9 cellular contexts compared by ENCODE assay signal in genomic region chr3:49413338-49413734, GRCh38. TPM values are rescaled to one million over a fixed set of nuclear protein-coding genes. Genes with fewer than 3 reads are reported as not detected.
DNase-seq lines count a peak whose midpoint lies in the region; ATAC-seq, FAIRE-seq and TF ChIP-seq lines count a peak whose summit lies in the region.
"Had no signal": no experiment of that assay in that cellular context is flagged by ENCODE, and none has a peak within 500 bp of the region (broad histone marks: within the 10 kb centered on the region; RNA-seq: fewer than 3 reads in every experiment).

No MANE protein-coding gene starts in this region.

- peaks cover 20 to 32% of the 10 kb centered on the region in 2 donors for H3K4me1 ChIP-seq in kidney (ENCODE audit: control insufficient read depth in 1 of 2, insufficient read depth in 1 of 2, low read depth in 1 of 2, low read length in 2 of 2)
- peaks cover 15 to 65% (median 58%) of the 10 kb centered on the region in 5 donors for H3K4me1 ChIP-seq in subcutaneous abdominal adipose tissue (ENCODE audit: control insufficient read depth in 5 of 5, insufficient read depth in 5 of 5, low read length in 5 of 5)

- intact Hi-C loops in kidney (cut with DNase I): no loop called here

- POLR2A ChIA-PET in activated naive CD8-positive, alpha-beta T cell treated with anti-CD3 and anti-CD28 coated beads, Interleukin-2, amount 10 ng/mL, durations not matched to agents 7 days and 5 days (lab: Charles Lee): interaction anchor here (1.0 to 5.7 kb wide), 5 partner anchors 9 to 74 kb away, joined by 4 to 45 read pairs (median 15); partner anchors contain the start of genes AMT, DAG1 and USP4

- H3K27me3 Mint-ChIP-seq in activated CD8-positive, alpha-beta memory T cell treated with anti-CD3 and anti-CD28 coated beads, Interleukin-2, amount 10 ng/mL, durations not matched to agents 7 days and 5 days: no peaks in the 10 kb centered on the region
- no peaks in the 10 kb centered on the region for H3K27me3 Mint-ChIP-seq in activated naive CD8-positive, alpha-beta T cell treated with anti-CD3 and anti-CD28 coated beads, Interleukin-2, amount 10 ng/mL, durations not matched to agents 7 days and 5 days

- H3K36me3 ChIP-seq in kidney (ENCODE audit: control insufficient read depth in 1 of 2, insufficient read depth in 2 of 2, low read length in 2 of 2) (peaks cover 0 to 10% of the 10 kb centered on the region in 2 donors), subcutaneous abdominal adipose tissue (ENCODE audit: control insufficient read depth in 5 of 5, insufficient read depth in 5 of 5, low read length in 5 of 5) (peaks cover 0 to 33% (median 20%) of the 10 kb centered on the region in 5 donors)

- TF ChIP-seq CTCF in kidney (IDR thresholded peaks at IDR 0.05; ENCODE audit: borderline replicate concordance, extremely low read depth, insufficient read depth): no peak

- H3K9ac ChIP-seq in kidney (ENCODE audit: low read length in 2 of 2): peak overlapping the region; percentile 92 to 99
- peak overlapping the region in 4 of 5 donors; percentile 45 to 99 (median 80) for H3K9ac ChIP-seq in subcutaneous abdominal adipose tissue (ENCODE audit: low read length in 5 of 5)

- H3K4me3 ChIP-seq in kidney (ENCODE audit: low read length in 2 of 2): peak overlapping the region; percentile 96 to 99
- peak overlapping the region; percentile 84 to 96 (median 94) for H3K4me3 ChIP-seq in subcutaneous abdominal adipose tissue (ENCODE audit: low read depth in 1 of 5, low read length in 5 of 5)

- H3K36me3 Mint-ChIP-seq in activated CD8-positive, alpha-beta memory T cell treated with anti-CD3 and anti-CD28 coated beads, Interleukin-2, amount 10 ng/mL, durations not matched to agents 7 days and 5 days: peaks cover 44% of the 10 kb centered on the region
- peaks cover 27% of the 10 kb centered on the region for H3K36me3 Mint-ChIP-seq in activated naive CD8-positive, alpha-beta T cell treated with anti-CD3 and anti-CD28 coated beads, Interleukin-2, amount 10 ng/mL, durations not matched to agents 7 days and 5 days

- no peak for DNase-seq in activated CD8-positive, alpha-beta memory T cell treated with anti-CD3 and anti-CD28 coated beads, Interleukin-2, amount 10 ng/mL, durations not matched to agents 7 days and 5 days
- DNase-seq in activated CD8-positive, alpha-beta memory T cell treated with anti-CD3 and anti-CD28 coated beads for 24 hours: no peak
- no peak for DNase-seq in activated naive CD8-positive, alpha-beta T cell treated with anti-CD3 and anti-CD28 coated beads, Interleukin-2, amount 10 ng/mL, durations not matched to agents 7 days and 5 days
- DNase-seq in kidney (no peak), NCI-H2227 (lab: John Stamatoyannopoulos, UW; ENCODE audit: unreplicated experiment) (no peak), cerebellum (ENCODE audit: low spot score) (no peak), 8988T (no peak)
- DNase-seq: NCI-H446 had no signal

- CTCF ChIA-PET in activated CD8-positive, alpha-beta memory T cell treated with anti-CD3 and anti-CD28 coated beads, Interleukin-2, amount 10 ng/mL, durations not matched to agents 7 days and 5 days (lab: Charles Lee): interaction anchor here (2.5 to 4.2 kb wide), 4 partner anchors 16 to 73 kb away, joined by 6 to 43 read pairs (median 17); partner anchors contain the start of genes NICN1 and USP4

- H3K27me3 ChIP-seq in subcutaneous abdominal adipose tissue (ENCODE audit: control insufficient read depth in 5 of 5, insufficient read depth in 4 of 5, low read length in 5 of 5): no peaks in the 10 kb centered on the region

- no peak for FAIRE-seq in kidney (lab: Jason Lieb, UNC)

- peak overlapping the region; percentile 95 for H3K4me3 Mint-ChIP-seq in activated CD8-positive, alpha-beta memory T cell treated with anti-CD3 and anti-CD28 coated beads, Interleukin-2, amount 10 ng/mL, durations not matched to agents 7 days and 5 days
- H3K4me3 Mint-ChIP-seq in activated naive CD8-positive, alpha-beta T cell treated with anti-CD3 and anti-CD28 coated beads, Interleukin-2, amount 10 ng/mL, durations not matched to agents 7 days and 5 days: peak overlapping the region; percentile 93

- peaks cover 65% of the 10 kb centered on the region for H3K4me1 Mint-ChIP-seq in activated CD8-positive, alpha-beta memory T cell treated with anti-CD3 and anti-CD28 coated beads, Interleukin-2, amount 10 ng/mL, durations not matched to agents 7 days and 5 days
- peaks cover 54% of the 10 kb centered on the region for H3K4me1 Mint-ChIP-seq in activated naive CD8-positive, alpha-beta T cell treated with anti-CD3 and anti-CD28 coated beads, Interleukin-2, amount 10 ng/mL, durations not matched to agents 7 days and 5 days

- no peak for ATAC-seq in activated CD8-positive, alpha-beta memory T cell treated with anti-CD3 and anti-CD28 coated beads, Interleukin-2, amount 10 ng/mL, durations not matched to agents 7 days and 5 days
- no peak for ATAC-seq in activated naive CD8-positive, alpha-beta T cell treated with anti-CD3 and anti-CD28 coated beads, Interleukin-2, amount 10 ng/mL, durations not matched to agents 7 days and 5 days (ENCODE audit: low read depth)

- H3K9me3 ChIP-seq in kidney (ENCODE audit: control insufficient read depth in 1 of 2, low read length in 2 of 2) (no peaks in the 10 kb centered on the region), subcutaneous abdominal adipose tissue (ENCODE audit: control insufficient read depth in 5 of 5, low read length in 5 of 5) (no peaks in the 10 kb centered on the region)

- H3K27ac ChIP-seq in kidney (ENCODE audit: low read depth in 2 of 2, low read length in 2 of 2): no peak overlapping the region
- H3K27ac ChIP-seq in subcutaneous abdominal adipose tissue (ENCODE audit: low read depth, low read length): peak overlapping the region; percentile 97

- H3K27ac Mint-ChIP-seq in activated CD8-positive, alpha-beta memory T cell treated with anti-CD3 and anti-CD28 coated beads, Interleukin-2, amount 10 ng/mL, durations not matched to agents 7 days and 5 days: peak overlapping the region; percentile 92
- peak overlapping the region; percentile 92 for H3K27ac Mint-ChIP-seq in activated naive CD8-positive, alpha-beta T cell treated with anti-CD3 and anti-CD28 coated beads, Interleukin-2, amount 10 ng/mL, durations not matched to agents 7 days and 5 days

- H3K9me3 Mint-ChIP-seq in activated CD8-positive, alpha-beta memory T cell treated with anti-CD3 and anti-CD28 coated beads, Interleukin-2, amount 10 ng/mL, durations not matched to agents 7 days and 5 days (ENCODE audit: low read depth): no peaks in the 10 kb centered on the region
- no peaks in the 10 kb centered on the region for H3K9me3 Mint-ChIP-seq in activated naive CD8-positive, alpha-beta T cell treated with anti-CD3 and anti-CD28 coated beads, Interleukin-2, amount 10 ng/mL, durations not matched to agents 7 days and 5 days

RNA-seq across cellular contexts. Expression of gene TCTA, which starts 1.1 kb away (rescaled TPM):
- total RNA-seq in activated CD8-positive, alpha-beta memory T cell treated with anti-CD3 and anti-CD28 coated beads, Interleukin-2, amount 10 ng/mL, durations not matched to agents 7 days and 5 days: 10 to 100 TPM; 27.7 to 28.0 TPM
- 10 to 100 TPM; 30.3 TPM for total RNA-seq in activated naive CD8-positive, alpha-beta T cell treated with anti-CD3 and anti-CD28 coated beads, Interleukin-2, amount 10 ng/mL, durations not matched to agents 7 days and 5 days
- 76.7 TPM for total RNA-seq in kidney
- polyA plus RNA-seq in kidney (ENCODE audit: insufficient read depth, low read depth, low replicate concordance): 83.2 TPM
- 11.3 TPM for total RNA-seq in cerebellum

RNA-seq across cellular contexts. Expression of gene RHOA, which starts 1.6 kb away (rescaled TPM):
- 100 to 1,000 TPM; 439 to 539 TPM for total RNA-seq in activated CD8-positive, alpha-beta memory T cell treated with anti-CD3 and anti-CD28 coated beads, Interleukin-2, amount 10 ng/mL, durations not matched to agents 7 days and 5 days
- 100 to 1,000 TPM; 428 to 441 TPM for total RNA-seq in activated naive CD8-positive, alpha-beta T cell treated with anti-CD3 and anti-CD28 coated beads, Interleukin-2, amount 10 ng/mL, durations not matched to agents 7 days and 5 days
- total RNA-seq in kidney (709 TPM), cerebellum (113 TPM)
- polyA plus RNA-seq in kidney (ENCODE audit: insufficient read depth, low read depth, low replicate concordance): 345 TPM

RNA-seq across cellular contexts. Expression of gene AMT, which starts 8.9 kb away (rescaled TPM):
- 1 to 10 TPM; 3.2 to 6.9 TPM for total RNA-seq in activated CD8-positive, alpha-beta memory T cell treated with anti-CD3 and anti-CD28 coated beads, Interleukin-2, amount 10 ng/mL, durations not matched to agents 7 days and 5 days
- 10 to 100 TPM; 10.0 to 10.3 TPM for total RNA-seq in activated naive CD8-positive, alpha-beta T cell treated with anti-CD3 and anti-CD28 coated beads, Interleukin-2, amount 10 ng/mL, durations not matched to agents 7 days and 5 days
- 15.2 TPM for total RNA-seq in kidney
- polyA plus RNA-seq in kidney (ENCODE audit: insufficient read depth, low read depth, low replicate concordance): 44.1 TPM
- 3.9 TPM for total RNA-seq in cerebellum

RNA-seq across cellular contexts. Expression of gene NICN1, which starts 15.8 kb away (rescaled TPM):
- total RNA-seq in activated CD8-positive, alpha-beta memory T cell treated with anti-CD3 and anti-CD28 coated beads, Interleukin-2, amount 10 ng/mL, durations not matched to agents 7 days and 5 days: 10 to 100 TPM; 23.9 to 29.0 TPM
- 10 to 100 TPM; 25.6 to 32.7 TPM for total RNA-seq in activated naive CD8-positive, alpha-beta T cell treated with anti-CD3 and anti-CD28 coated beads, Interleukin-2, amount 10 ng/mL, durations not matched to agents 7 days and 5 days
- total RNA-seq in kidney: 22.3 TPM
- polyA plus RNA-seq in kidney (ENCODE audit: insufficient read depth, low read depth, low replicate concordance): 27.1 TPM
- total RNA-seq in cerebellum: 8.3 TPM

RNA-seq across cellular contexts. Expression of gene GPX1, which starts 55.2 kb away (rescaled TPM):
- 100 to 1,000 TPM in 1 of 2 experiments, 10 to 100 TPM in 1; 76.9 to 112 TPM for total RNA-seq in activated CD8-positive, alpha-beta memory T cell treated with anti-CD3 and anti-CD28 coated beads, Interleukin-2, amount 10 ng/mL, durations not matched to agents 7 days and 5 days
- total RNA-seq in activated naive CD8-positive, alpha-beta T cell treated with anti-CD3 and anti-CD28 coated beads, Interleukin-2, amount 10 ng/mL, durations not matched to agents 7 days and 5 days: 10 to 100 TPM; 86.4 to 90.6 TPM
- total RNA-seq in kidney: 375 TPM
- 454 TPM for polyA plus RNA-seq in kidney (ENCODE audit: insufficient read depth, low read depth, low replicate concordance)
- total RNA-seq in cerebellum: 40.8 TPM
